ENCODE assay signal across 13 cellular contexts in the genomic region with DNA sequence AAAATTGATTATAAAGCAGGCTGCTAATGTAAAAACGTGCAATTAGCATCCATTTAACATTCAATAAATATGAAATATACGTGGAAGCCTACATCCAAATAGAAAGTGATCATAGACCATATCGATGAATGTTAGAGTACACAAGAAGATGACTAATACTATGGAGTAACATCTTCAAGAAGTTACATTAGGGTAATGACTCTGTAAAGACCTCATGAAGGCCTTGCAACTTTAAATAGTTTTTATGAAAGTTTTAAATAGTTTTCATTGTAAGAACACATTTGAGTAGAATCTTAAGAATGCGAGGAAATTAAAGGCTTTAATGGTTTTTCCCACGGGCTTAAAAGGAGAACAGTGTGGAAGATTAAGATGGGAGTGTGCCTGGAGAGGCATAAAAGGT. TPM values are rescaled to one million over a fixed set of nuclear protein-coding genes. Genes with fewer than 3 reads are reported as not detected.
A peak's percentile ranks its signal among the peaks of the same experiment; 100 is the strongest.
DNase-seq lines count a peak whose midpoint lies in the region; ATAC-seq and TF ChIP-seq lines count a peak whose summit lies in the region.
"Had no signal": no experiment of that assay in that cellular context is flagged by ENCODE, and none has a peak within 500 bp of the region (broad histone marks: within the 10 kb centered on the region; RNA-seq: fewer than 3 reads in every experiment).

No MANE protein-coding gene starts in this region.

- H3K9me3 ChIP-seq in T-helper 17 cell (ENCODE audit: control insufficient read depth, low read length, poor library complexity, severe bottlenecking), result no peaks in the 10 kb centered on the region
- no peaks in the 10 kb centered on the region for H3K9me3 ChIP-seq in fibroblast of lung (ENCODE audit: control insufficient read depth, insufficient read depth, low read depth, low read length)
- H3K9me3 ChIP-seq: spleen had no signal

- H3K36me3 ChIP-seq in fibroblast of lung (ENCODE audit: control insufficient read depth, insufficient read depth, low read length), result no peaks in the 10 kb centered on the region
- H3K36me3 ChIP-seq: spleen had no signal

- CTCF ChIA-PET in activated naive CD4-positive, alpha-beta T cell treated with anti-CD3 and anti-CD28 coated beads, Interleukin-2, amount 10 ng/mL, durations not matched to agents 7 days and 5 days (lab: Charles Lee), result interaction anchor here (1.9 to 2.1 kb wide), 2 partner anchors 58 to 64 kb away, joined by 5 to 6 read pairs; partner anchors contain the start of gene TRIM22

- no peaks in the 10 kb centered on the region for H3K27me3 Mint-ChIP-seq in activated naive CD4-positive, alpha-beta T cell treated with anti-CD3 and anti-CD28 coated beads, Interleukin-2, amount 10 ng/mL, durations not matched to agents 7 days and 5 days
- H3K27me3 Mint-ChIP-seq in T-helper 17 cell, result no peaks in the 10 kb centered on the region
- no peaks in the 10 kb centered on the region for H3K27me3 Mint-ChIP-seq in stimulated activated naive B cell treated with anti-CD40 and anti-IgM and Interleukin-4, amounts not matched to agents 10 μg/mL and 1 μg/mL and 100 μg/mL, for 72 hours

- H4K20me1 ChIP-seq in fibroblast of lung (ENCODE audit: control insufficient read depth, extremely low read depth, insufficient read depth, low read length), result no peaks in the 10 kb centered on the region

- H3K4me1 ChIP-seq in fibroblast of lung (ENCODE audit: control insufficient read depth, extremely low read depth, insufficient read depth, low read length), result peaks cover 6% of the 10 kb centered on the region

- H3K27ac ChIP-seq in fibroblast of lung (ENCODE audit: insufficient read depth, low read length), result no peak overlapping the region
- H3K27ac ChIP-seq: HL-60 had no signal

- peak overlapping the region in 2 of 4 experiments; percentile 6 to 71 for H3K4me3 ChIP-seq in fibroblast of lung (replicated peaks in 1 of 4; ENCODE audit: control extremely low read depth in 1 of 4, insufficient read depth in 1 of 4, low read depth in 3 of 4, low read length in 4 of 4)

- H3K36me3 Mint-ChIP-seq in activated naive CD4-positive, alpha-beta T cell treated with anti-CD3 and anti-CD28 coated beads, Interleukin-2, amount 10 ng/mL, durations not matched to agents 7 days and 5 days, result peaks cover 12% of the 10 kb centered on the region
- peaks cover 4% of the 10 kb centered on the region for H3K36me3 Mint-ChIP-seq in T-helper 17 cell (ENCODE audit: low read depth)
- peaks cover 6 to 10% of the 10 kb centered on the region in 2 donors for H3K36me3 Mint-ChIP-seq in stimulated activated naive B cell treated with anti-CD40 and anti-IgM and Interleukin-4, amounts not matched to agents 10 μg/mL and 1 μg/mL and 100 μg/mL, for 72 hours

- no peaks in the 10 kb centered on the region for H3K27me3 ChIP-seq in fibroblast of lung (ENCODE audit: control insufficient read depth, insufficient read depth, low read length)
- H3K27me3 ChIP-seq: spleen had no signal

- H3K79me2 ChIP-seq in fibroblast of lung (ENCODE audit: control insufficient read depth, insufficient read depth, low read length), result no peaks in the 10 kb centered on the region

- no peak overlapping the region for H2AFZ ChIP-seq in fibroblast of lung (ENCODE audit: low read length)

- peaks cover 44% of the 10 kb centered on the region for H3K4me1 Mint-ChIP-seq in activated naive CD4-positive, alpha-beta T cell treated with anti-CD3 and anti-CD28 coated beads, Interleukin-2, amount 10 ng/mL, durations not matched to agents 7 days and 5 days
- H3K4me1 Mint-ChIP-seq in T-helper 17 cell, result peaks cover 36% of the 10 kb centered on the region
- H3K4me1 Mint-ChIP-seq in stimulated activated naive B cell treated with anti-CD40 and anti-IgM and Interleukin-4, amounts not matched to agents 10 μg/mL and 1 μg/mL and 100 μg/mL, for 72 hours, result peaks cover 33 to 59% of the 10 kb centered on the region in 2 donors

- H3K4me2 ChIP-seq in fibroblast of lung (ENCODE audit: extremely low read depth, insufficient read depth, low read length), result peak overlapping the region; percentile 92

- no peak for DNase-seq in activated naive CD4-positive, alpha-beta T cell treated with anti-CD3 and anti-CD28 coated beads, Interleukin-2, amount 10 ng/mL, durations not matched to agents 7 days and 5 days
- DNase-seq in activated naive CD4-positive, alpha-beta T cell treated with Interleukin-2 at 50 U/mL for 16 hours, result no peak
- DNase-seq in T-helper 17 cell (no peak), fibroblast of lung (ENCODE audit: low read depth in 2 of 2) (peak in 1 of 2 donors; percentile 47), NCI-H446 treated with DMSO at 0.1 percent for 48 hours (lab: John Stamatoyannopoulos, UW) (no peak)
- no peak for DNase-seq in stimulated activated naive B cell treated with anti-CD40 and anti-IgM and Interleukin-4, amounts not matched to agents 10 μg/mL and 1 μg/mL and 100 μg/mL, for 72 hours
- DNase-seq: NCI-H1105 treated with DMSO at 0.1 percent for 48 hours; NK-92 treated with Interleukin-12 subunit alpha and Interleukin-12 subunit beta, amount 100 ng/mL, for 24 hours; spleen had no signal

- H3K27ac Mint-ChIP-seq in activated naive CD4-positive, alpha-beta T cell treated with anti-CD3 and anti-CD28 coated beads, Interleukin-2, amount 10 ng/mL, durations not matched to agents 7 days and 5 days, result no peak overlapping the region
- H3K27ac Mint-ChIP-seq in T-helper 17 cell, result peak overlapping the region; percentile 90
- peak overlapping the region; percentile 88 for H3K27ac Mint-ChIP-seq in stimulated activated naive B cell treated with anti-CD40 and anti-IgM and Interleukin-4, amounts not matched to agents 10 μg/mL and 1 μg/mL and 100 μg/mL, for 72 hours

- TF ChIP-seq CTCF in fibroblast of lung (conservative IDR thresholded peaks at IDR 0.05 in 1 of 2, IDR thresholded peaks at IDR 0.05 in 1 of 2; ENCODE audit: low read depth in 1 of 2, low read length in 2 of 2), result no peak

- ATAC-seq in T-helper 17 cell, result no peak
- ATAC-seq in stimulated activated naive B cell treated with anti-CD40 and anti-IgM and Interleukin-4, amounts not matched to agents 10 μg/mL and 1 μg/mL and 100 μg/mL, for 72 hours (replicated peaks), result no peak
- ATAC-seq in HG03565 (IDR thresholded peaks at IDR 0.05; ENCODE audit: unreplicated experiment), result no peak
- no peak for ATAC-seq in GM21619 (IDR thresholded peaks at IDR 0.05; ENCODE audit: unreplicated experiment)

- H3K4me3 Mint-ChIP-seq in activated naive CD4-positive, alpha-beta T cell treated with anti-CD3 and anti-CD28 coated beads, Interleukin-2, amount 10 ng/mL, durations not matched to agents 7 days and 5 days, result peak overlapping the region; percentile 80
- H3K4me3 Mint-ChIP-seq in T-helper 17 cell, result peak overlapping the region; percentile 97
- peak overlapping the region; percentile 79 to 89 for H3K4me3 Mint-ChIP-seq in stimulated activated naive B cell treated with anti-CD40 and anti-IgM and Interleukin-4, amounts not matched to agents 10 μg/mL and 1 μg/mL and 100 μg/mL, for 72 hours

- no peak overlapping the region for H3K9ac ChIP-seq in fibroblast of lung (ENCODE audit: insufficient read depth, low read length)

- no peaks in the 10 kb centered on the region for H3K9me3 Mint-ChIP-seq in activated naive CD4-positive, alpha-beta T cell treated with anti-CD3 and anti-CD28 coated beads, Interleukin-2, amount 10 ng/mL, durations not matched to agents 7 days and 5 days
- H3K9me3 Mint-ChIP-seq in stimulated activated naive B cell treated with anti-CD40 and anti-IgM and Interleukin-4, amounts not matched to agents 10 μg/mL and 1 μg/mL and 100 μg/mL, for 72 hours, result peaks cover 1 to 4% of the 10 kb centered on the region in 2 donors

RNA-seq across cellular contexts. Expression of gene TRIM34, which starts 1.4 kb away (rescaled TPM):
- total RNA-seq in T-helper 17 cell (1 to 10 TPM; 3.8 to 6.5 TPM), fibroblast of lung (11.3 and 17.8 TPM in 2 replicates)
- polyA plus RNA-seq in fibroblast of lung, result 13.6 and 18.5 TPM in 2 replicates
- 7.1 and 7.9 TPM in 2 replicates for polyA plus RNA-seq in fibroblast of lung (2012)
- polyA minus RNA-seq in fibroblast of lung (ENCODE audit: low replicate concordance), result 1.7 and 5.5 TPM in 2 replicates

RNA-seq across cellular contexts. Expression of gene TRIM6, which starts 29.8 kb away (rescaled TPM):
- not detected for total RNA-seq in T-helper 17 cell
- total RNA-seq in fibroblast of lung, result 4.9 and 8.6 TPM in 2 replicates
- polyA plus RNA-seq in fibroblast of lung, result 8.2 and 13.8 TPM in 2 replicates
- 4.3 and 6.2 TPM in 2 replicates for polyA plus RNA-seq in fibroblast of lung (2012)
- 1.6 and 1.7 TPM in 2 replicates for polyA minus RNA-seq in fibroblast of lung (ENCODE audit: low replicate concordance)

RNA-seq across cellular contexts. Expression of gene OR52B6, which starts 45.5 kb away (rescaled TPM):
- not detected for total RNA-seq in T-helper 17 cell
- not detected in 2 replicates for total RNA-seq in fibroblast of lung
- polyA plus RNA-seq in fibroblast of lung, result not detected in 2 replicates
- polyA plus RNA-seq in fibroblast of lung (2012), result not detected in 2 replicates
- not detected in 2 replicates for polyA minus RNA-seq in fibroblast of lung (ENCODE audit: low replicate concordance)
- total RNA-seq: dermis microvascular lymphatic vessel endothelial cell, spleen had no signal
- polyA plus RNA-seq: spleen had no signal

RNA-seq across cellular contexts. Expression of gene TRIM5, which starts 58.7 kb away (rescaled TPM):
- total RNA-seq in T-helper 17 cell (10 to 100 TPM in 1 of 2 donors, 1 to 10 TPM in 1; 9.9 to 10.4 TPM), fibroblast of lung (43.4 and 47.9 TPM in 2 replicates)
- polyA plus RNA-seq in fibroblast of lung, result 26.8 and 32.4 TPM in 2 replicates
- 20.4 and 22.2 TPM in 2 replicates for polyA plus RNA-seq in fibroblast of lung (2012)
- polyA minus RNA-seq in fibroblast of lung (ENCODE audit: low replicate concordance), result 11.9 and 19.4 TPM in 2 replicates
